9 cellular contexts compared by ENCODE assay signal in genomic region chr2:9914384-9915065, GRCh38. TPM values are rescaled to one million over a fixed set of nuclear protein-coding genes. Genes with fewer than 3 reads are reported as not detected.
A peak's percentile ranks its signal among the peaks of the same experiment; 100 is the strongest.
DNase-seq lines count a peak whose midpoint lies in the region; ATAC-seq and TF ChIP-seq lines count a peak whose summit lies in the region.
"Had no signal": no experiment of that assay in that cellular context is flagged by ENCODE, and none has a peak within 500 bp of the region (broad histone marks: within the 10 kb centered on the region; RNA-seq: fewer than 3 reads in every experiment).

No MANE protein-coding gene starts in this region.

- H3K27me3 ChIP-seq in RWPE2 (ENCODE audit: insufficient read depth, poor library complexity, severe bottlenecking) (no peaks in the 10 kb centered on the region), colonic mucosa (no peaks in the 10 kb centered on the region)
- H3K27me3 ChIP-seq: BLaER1 treated with 17β-estradiol and CSF1 and Interleukin-3, amounts not matched to agents 10 nM and 100 nM had no signal

- intact Hi-C loops in colonic mucosa (cut with DNase I), result no loop called here

- H3K27ac ChIP-seq in RWPE2 (ENCODE audit: poor library complexity, severe bottlenecking) (peak overlapping the region; percentile 25), colonic mucosa (no peak overlapping the region)
- H3K27ac ChIP-seq: BLaER1 treated with 17β-estradiol and CSF1 and Interleukin-3, amounts not matched to agents 10 nM and 100 nM had no signal

- TF ChIP-seq CTCF in RWPE2 (IDR thresholded peaks at IDR 0.05; ENCODE audit: poor library complexity, severe bottlenecking) (peak; percentile 80), colonic mucosa (IDR thresholded peaks at IDR 0.05) (no peak)

- peaks cover 56% of the 10 kb centered on the region for H3K36me3 ChIP-seq in RWPE2 (ENCODE audit: low read depth)
- H3K36me3 ChIP-seq in colonic mucosa, result no peaks in the 10 kb centered on the region

- DNase-seq in activated T-cell treated with anti-CD3 and anti-CD28 coated beads for 24 hours (ENCODE audit: low read depth), result peak; percentile 38
- DNase-seq in activated T-cell treated with anti-CD3 and anti-CD28 coated beads for 4 hours, result no peak
- DNase-seq in RWPE2 (ENCODE audit: low spot score), result peak; percentile 84
- peak; percentile 46 for DNase-seq in fibroblast of gingiva (ENCODE audit: low read depth)
- DNase-seq in stimulated activated naive CD8-positive, alpha-beta T cell treated with anti-CD3 and anti-CD28 coated beads, Interleukin-15, Interleukin-2, amounts not matched to agents 100 U/mL and 50 U/mL, for 24 hours, result peak; percentile 47
- DNase-seq in anterior cingulate cortex (lab: John Stamatoyannopoulos, UW), result no peak
- no peak for DNase-seq in colonic mucosa

- H3K9ac ChIP-seq in colonic mucosa (ENCODE audit: low read depth in 2 of 2, low read length in 2 of 2), result no peak overlapping the region
- H3K9ac ChIP-seq: BLaER1 treated with 17β-estradiol and CSF1 and Interleukin-3, amounts not matched to agents 10 nM and 100 nM had no signal

- ATAC-seq in HG02884 (IDR thresholded peaks at IDR 0.05; ENCODE audit: unreplicated experiment), result peak; percentile 100
- ATAC-seq in RWPE2 (ENCODE audit: low read depth), result peak; percentile 100
- peak; percentile 100 for ATAC-seq in stimulated activated naive CD8-positive, alpha-beta T cell treated with anti-CD3 and anti-CD28 coated beads, Interleukin-15, Interleukin-2, amounts not matched to agents 100 U/mL and 50 U/mL, for 24 hours

- H3K4me3 ChIP-seq in RWPE2 (ENCODE audit: severe bottlenecking) (no peak overlapping the region), colonic mucosa (no peak overlapping the region)
- H3K4me3 ChIP-seq: BLaER1 treated with 17β-estradiol and CSF1 and Interleukin-3, amounts not matched to agents 10 nM and 100 nM had no signal

- peaks cover 10% of the 10 kb centered on the region for H3K4me1 ChIP-seq in RWPE2 (ENCODE audit: insufficient read depth, poor library complexity, severe bottlenecking)
- H3K4me1 ChIP-seq in colonic mucosa, result no peaks in the 10 kb centered on the region

- H3K9me3 ChIP-seq in RWPE2 (ENCODE audit: severe bottlenecking) (no peaks in the 10 kb centered on the region), colonic mucosa (no peaks in the 10 kb centered on the region)
- H3K9me3 ChIP-seq: BLaER1 treated with 17β-estradiol and CSF1 and Interleukin-3, amounts not matched to agents 10 nM and 100 nM had no signal

RNA-seq across cellular contexts. Expression of gene GRHL1, which starts 37.0 kb away (rescaled TPM):
- 1 to 10 TPM; 1.6 to 1.9 TPM for total RNA-seq in colonic mucosa

Comparison
In these comparisons a context has a peak if more than half of its experiments do, and no peak if none do; other contexts are left out.
1. DNase-seq: peak in activated T-cell treated with anti-CD3 and anti-CD28 coated beads for 24 hours (single experiment), RWPE2 (single experiment), fibroblast of gingiva (single experiment) and stimulated activated naive CD8-positive, alpha-beta T cell treated with anti-CD3 and anti-CD28 coated beads, Interleukin-15, Interleukin-2, amounts not matched to agents 100 U/mL and 50 U/mL, for 24 hours (single experiment); none in activated T-cell treated with anti-CD3 and anti-CD28 coated beads for 4 hours (single experiment), anterior cingulate cortex (0 of 58) and colonic mucosa (single experiment).
2. Peak in every context shown above with its lines, with median percentiles within 50 percentile points of each other: ATAC-seq.